Comparison of ENCODE assay signal across 1 cellular context in the genomic region with DNA sequence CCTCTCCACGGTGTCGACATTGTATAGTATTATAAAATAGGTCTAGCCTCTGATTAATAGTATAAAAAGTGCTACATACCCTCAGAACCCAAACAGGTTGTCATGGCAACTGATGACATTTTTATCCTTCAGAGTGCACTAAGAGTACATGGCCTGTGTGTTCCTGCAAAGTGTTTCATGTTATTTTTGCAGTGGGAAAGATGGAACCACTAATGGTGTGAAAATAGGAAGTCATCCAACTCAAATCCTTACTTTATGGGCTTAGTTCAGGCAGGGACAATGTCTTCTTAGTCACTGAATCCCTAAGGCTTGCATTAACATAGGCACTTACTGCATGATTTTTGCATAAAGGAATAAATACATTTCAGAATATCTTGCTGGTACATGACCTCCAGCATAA.
TF ChIP-seq lines count a peak whose summit lies in the region.

No MANE protein-coding gene starts in this region.

TF ChIP-seq in neural cell, 6 proteins besides CTCF, POLR2A, EP300 and RAD21 (continued from another document):
- TF ChIP-seq, protein P1, sequence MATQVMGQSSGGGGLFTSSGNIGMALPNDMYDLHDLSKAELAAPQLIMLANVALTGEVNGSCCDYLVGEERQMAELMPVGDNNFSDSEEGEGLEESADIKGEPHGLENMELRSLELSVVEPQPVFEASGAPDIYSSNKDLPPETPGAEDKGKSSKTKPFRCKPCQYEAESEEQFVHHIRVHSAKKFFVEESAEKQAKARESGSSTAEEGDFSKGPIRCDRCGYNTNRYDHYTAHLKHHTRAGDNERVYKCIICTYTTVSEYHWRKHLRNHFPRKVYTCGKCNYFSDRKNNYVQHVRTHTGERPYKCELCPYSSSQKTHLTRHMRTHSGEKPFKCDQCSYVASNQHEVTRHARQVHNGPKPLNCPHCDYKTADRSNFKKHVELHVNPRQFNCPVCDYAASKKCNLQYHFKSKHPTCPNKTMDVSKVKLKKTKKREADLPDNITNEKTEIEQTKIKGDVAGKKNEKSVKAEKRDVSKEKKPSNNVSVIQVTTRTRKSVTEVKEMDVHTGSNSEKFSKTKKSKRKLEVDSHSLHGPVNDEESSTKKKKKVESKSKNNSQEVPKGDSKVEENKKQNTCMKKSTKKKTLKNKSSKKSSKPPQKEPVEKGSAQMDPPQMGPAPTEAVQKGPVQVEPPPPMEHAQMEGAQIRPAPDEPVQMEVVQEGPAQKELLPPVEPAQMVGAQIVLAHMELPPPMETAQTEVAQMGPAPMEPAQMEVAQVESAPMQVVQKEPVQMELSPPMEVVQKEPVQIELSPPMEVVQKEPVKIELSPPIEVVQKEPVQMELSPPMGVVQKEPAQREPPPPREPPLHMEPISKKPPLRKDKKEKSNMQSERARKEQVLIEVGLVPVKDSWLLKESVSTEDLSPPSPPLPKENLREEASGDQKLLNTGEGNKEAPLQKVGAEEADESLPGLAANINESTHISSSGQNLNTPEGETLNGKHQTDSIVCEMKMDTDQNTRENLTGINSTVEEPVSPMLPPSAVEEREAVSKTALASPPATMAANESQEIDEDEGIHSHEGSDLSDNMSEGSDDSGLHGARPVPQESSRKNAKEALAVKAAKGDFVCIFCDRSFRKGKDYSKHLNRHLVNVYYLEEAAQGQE (IDR thresholded peaks at IDR 0.05; ENCODE audit: borderline replicate concordance): no peak
- TF ChIP-seq SMC3 (conservative IDR thresholded peaks at IDR 0.05; ENCODE audit: poor library complexity): no peak
- TF ChIP-seq EZH2 (IDR thresholded peaks at IDR 0.05; ENCODE audit: borderline replicate concordance, insufficient read depth, low read length, poor library complexity, severe bottlenecking): no peak
